ENCODE assay signal across 8 cellular contexts in genomic region chr3:54951405-54951804, GRCh38. TPM values are rescaled to one million over a fixed set of nuclear protein-coding genes. Genes with fewer than 3 reads are reported as not detected.
DNase-seq lines count a peak whose midpoint lies in the region; TF ChIP-seq lines count a peak whose summit lies in the region.

No MANE protein-coding gene starts in this region.

- no peaks in the 10 kb centered on the region for H3K27me3 ChIP-seq in smooth muscle cell (ENCODE audit: low read depth)

- no peaks in the 10 kb centered on the region for H3K36me3 ChIP-seq in smooth muscle cell (ENCODE audit: low read depth)

- CTCF ChIA-PET in GM10248 (lab: Yijun Ruan, JAX): no interaction called here

- H3K4me1 ChIP-seq in smooth muscle cell (ENCODE audit: low read depth): peaks cover 11% of the 10 kb centered on the region

- H3K9ac ChIP-seq in smooth muscle cell (ENCODE audit: low read depth): no peak overlapping the region

- H3K9me3 ChIP-seq in smooth muscle cell (replicated peaks; ENCODE audit: low read depth): no peaks in the 10 kb centered on the region

- H3K79me2 ChIP-seq in smooth muscle cell (ENCODE audit: low read depth): no peaks in the 10 kb centered on the region

- 31% methylated on average over 8 of the region's 8 CpGs for WGBS in smooth muscle cell (ENCODE audit: low lambda C conversion rate)

- POLR2A ChIA-PET in GM10248 (lab: Yijun Ruan, JAX): no interaction called here

- peak; percentile 71 for TF ChIP-seq CTCF in smooth muscle cell (IDR thresholded peaks at IDR 0.05; ENCODE audit: borderline replicate concordance, insufficient read depth, poor library complexity, severe bottlenecking)
- TF ChIP-seq CTCF in GM10248 (IDR thresholded peaks at IDR 0.05; ENCODE audit: control extremely low read depth, extremely low read depth, low read depth, missing control alignments): no peak

- H3K27ac ChIP-seq in smooth muscle cell (ENCODE audit: low read depth): no peak overlapping the region

- H4K20me1 ChIP-seq in smooth muscle cell (ENCODE audit: low read depth): no peaks in the 10 kb centered on the region

- no peak overlapping the region for H3K4me2 ChIP-seq in smooth muscle cell

- peak; percentile 96 for DNase-seq in AG08395 (ENCODE audit: low spot score)
- DNase-seq in HS-5 (ENCODE audit: low read depth): peak; percentile 64
- DNase-seq in amniotic stem cell (lab: John Stamatoyannopoulos, UW): peak; percentile 69
- DNase-seq in hippocampal formation (lab: John Stamatoyannopoulos, UW): peak; percentile 52 to 55
- DNase-seq in smooth muscle cell (lab: John Stamatoyannopoulos, UW; ENCODE audit: unreplicated experiment): peak; percentile 40
- no peak for DNase-seq in effector CD8-positive, alpha-beta T cell (lab: John Stamatoyannopoulos, UW)
- no peak for DNase-seq in GM10248 (ENCODE audit: extremely low spot score)
- no peak for DNase-seq in activated naive CD4-positive, alpha-beta T cell treated with anti-CD3 and anti-CD28 coated beads, Interleukin-2, amount 50 U/mL, for 16 hours

- no peak overlapping the region for H3K4me3 ChIP-seq in smooth muscle cell

- no peak overlapping the region for H2AFZ ChIP-seq in smooth muscle cell (ENCODE audit: low read depth)

- peaks cover 10% of the 10 kb centered on the region for H3F3A ChIP-seq in smooth muscle cell (ENCODE audit: low read depth)

RNA-seq across cellular contexts. Expression of gene LRTM1, which starts 23.5 kb away (rescaled TPM):
- not detected in 2 replicates for total RNA-seq in smooth muscle cell
- not detected in 2 replicates for polyA plus RNA-seq in smooth muscle cell

Comparison
In these comparisons a context has a peak if more than half of its experiments do, and no peak if none do; other contexts are left out.
1. DNase-seq: peak in AG08395 (single experiment), HS-5 (single experiment), amniotic stem cell (single experiment), hippocampal formation (2 of 2) and smooth muscle cell (single experiment); none in effector CD8-positive, alpha-beta T cell (single experiment), GM10248 (single experiment) and activated naive CD4-positive, alpha-beta T cell treated with anti-CD3 and anti-CD28 coated beads, Interleukin-2, amount 50 U/mL, for 16 hours (single experiment).